8 cellular contexts compared by ENCODE assay signal in the genomic region with DNA sequence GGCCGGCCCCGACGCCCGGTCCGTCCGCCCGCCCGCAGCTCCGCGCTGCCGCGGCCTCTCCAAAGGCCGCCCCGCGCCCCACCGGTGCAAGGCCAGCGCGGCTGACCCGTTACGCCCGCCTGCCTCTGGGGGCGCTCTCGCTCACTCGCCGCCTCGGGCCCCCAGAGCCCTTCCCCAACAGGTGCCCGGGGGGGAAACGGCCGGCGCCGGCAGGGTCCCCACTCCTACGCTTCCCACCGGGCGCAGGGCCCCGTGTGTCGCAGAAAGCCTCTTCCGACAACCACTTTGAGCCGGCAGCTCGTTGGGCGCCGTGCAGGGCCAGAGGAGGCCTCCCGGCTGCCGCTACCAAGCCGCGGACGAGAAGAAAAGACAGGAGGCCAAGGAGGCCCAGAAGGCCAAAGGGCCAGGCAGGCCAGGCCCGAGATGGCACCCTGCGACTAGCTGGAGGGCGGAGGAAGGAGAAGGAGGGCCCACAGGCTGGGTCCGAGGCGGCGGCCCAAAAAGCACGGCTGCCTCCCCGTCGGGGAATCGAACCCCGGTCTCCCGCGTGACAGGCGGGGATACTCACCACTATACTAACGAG.
DNase-seq lines count a peak whose midpoint lies in the region; ATAC-seq and TF ChIP-seq lines count a peak whose summit lies in the region.

No MANE protein-coding gene starts in this region.

- peaks cover 11% of the 10 kb centered on the region for H3K4me1 Mint-ChIP-seq in activated naive CD8-positive, alpha-beta T cell treated with anti-CD3 and anti-CD28 coated beads, Interleukin-2, amount 10 ng/mL, durations not matched to agents 7 days and 5 days

- H3K9me3 ChIP-seq in OCI-LY3 (ENCODE audit: insufficient read depth, low read length): no peaks in the 10 kb centered on the region
- no peaks in the 10 kb centered on the region for H3K9me3 ChIP-seq in hepatocyte (ENCODE audit: low read depth)

- H3K9ac ChIP-seq in OCI-LY3 (ENCODE audit: low read length): peak overlapping the region; percentile 97

- H3K4me2 ChIP-seq in OCI-LY3 (ENCODE audit: low read length) (peak overlapping the region; percentile 74), hepatocyte (peak overlapping the region; percentile 90)

- POLR2A ChIA-PET in activated naive CD8-positive, alpha-beta T cell treated with anti-CD3 and anti-CD28 coated beads, Interleukin-2, amount 10 ng/mL, durations not matched to agents 7 days and 5 days (lab: Charles Lee): interaction anchor here (1.0 to 1.9 kb wide), 3 partner anchors 11 to 40 kb away, joined by 3 to 7 read pairs (median 5); no protein-coding TSS in a partner anchor

- no peaks in the 10 kb centered on the region for H3K27me3 ChIP-seq in OCI-LY3 (ENCODE audit: low read depth, low read length)
- H3K27me3 ChIP-seq in hepatocyte: peaks cover 41% of the 10 kb centered on the region

- WGBS in hepatocyte (ENCODE audit: low lambda C conversion rate, missing lambda C conversion rate): under 1% methylated on average over 34 of the region's 61 CpGs

- H3K79me2 ChIP-seq in OCI-LY3 (ENCODE audit: low read length) (no peaks in the 10 kb centered on the region), hepatocyte (no peaks in the 10 kb centered on the region)

- peaks cover 35% of the 10 kb centered on the region for H3K27me3 Mint-ChIP-seq in activated naive CD8-positive, alpha-beta T cell treated with anti-CD3 and anti-CD28 coated beads, Interleukin-2, amount 10 ng/mL, durations not matched to agents 7 days and 5 days

- H2AFZ ChIP-seq in OCI-LY3 (ENCODE audit: low read depth, low read length) (peak overlapping the region; percentile 83), hepatocyte (peak overlapping the region; percentile 69)

- H3K27ac ChIP-seq in OCI-LY3 (ENCODE audit: low read length) (peak overlapping the region; percentile 90), hepatocyte (no peak overlapping the region), skin epidermis (peak overlapping the region in 1 of 21 experiments; percentile 14)

- peak overlapping the region; percentile 94 for H3K27ac Mint-ChIP-seq in activated naive CD8-positive, alpha-beta T cell treated with anti-CD3 and anti-CD28 coated beads, Interleukin-2, amount 10 ng/mL, durations not matched to agents 7 days and 5 days

- H3K4me3 ChIP-seq in OCI-LY3 (ENCODE audit: low read length) (peak overlapping the region; percentile 94), hepatocyte (peak overlapping the region; percentile 57), skin epidermis (peak overlapping the region; percentile 31 to 59 (median 43))

- peak overlapping the region; percentile 93 for H3K4me3 Mint-ChIP-seq in activated naive CD8-positive, alpha-beta T cell treated with anti-CD3 and anti-CD28 coated beads, Interleukin-2, amount 10 ng/mL, durations not matched to agents 7 days and 5 days

- no peaks in the 10 kb centered on the region for H3K36me3 ChIP-seq in OCI-LY3 (replicated peaks; ENCODE audit: low read depth, low read length)
- no peaks in the 10 kb centered on the region for H3K36me3 ChIP-seq in hepatocyte (replicated peaks; ENCODE audit: insufficient read depth, low read depth)

- no peaks in the 10 kb centered on the region for H3K9me2 ChIP-seq in hepatocyte (replicated peaks; ENCODE audit: insufficient read depth)

- peak; percentile 84 for DNase-seq in activated effector memory CD4-positive, alpha-beta T cell treated with anti-CD3 and anti-CD28 coated beads, Interleukin-2, amount 50 U/mL, for 16 hours
- no peak for DNase-seq in activated effector memory CD4-positive, alpha-beta T cell treated with Interleukin-2 at 50 U/mL for 16 hours
- DNase-seq in activated naive CD8-positive, alpha-beta T cell treated with anti-CD3 and anti-CD28 coated beads, Interleukin-2, amount 10 ng/mL, durations not matched to agents 7 days and 5 days: peak; percentile 88
- DNase-seq in hepatocyte (ENCODE audit: low spot score) (peak; percentile 78), NCI-H446 treated with DMSO at 0.1 percent for 48 hours (lab: John Stamatoyannopoulos, UW) (no peak), hippocampal formation (lab: John Stamatoyannopoulos, UW) (no peak)

- peaks cover 10% of the 10 kb centered on the region for H3K4me1 ChIP-seq in OCI-LY3 (ENCODE audit: low read length)
- peaks cover 3% of the 10 kb centered on the region for H3K4me1 ChIP-seq in hepatocyte (ENCODE audit: insufficient read depth)

- ATAC-seq in activated naive CD8-positive, alpha-beta T cell treated with anti-CD3 and anti-CD28 coated beads, Interleukin-2, amount 10 ng/mL, durations not matched to agents 7 days and 5 days (ENCODE audit: low read depth): peak; percentile 60

- peak; percentile 64 for TF ChIP-seq CTCF in OCI-LY3 (IDR thresholded peaks at IDR 0.05; ENCODE audit: low read depth, low read length)
- peak; percentile 49 for TF ChIP-seq CTCF in hepatocyte (IDR thresholded peaks at IDR 0.05; ENCODE audit: poor library complexity)

- H3K36me3 Mint-ChIP-seq in activated naive CD8-positive, alpha-beta T cell treated with anti-CD3 and anti-CD28 coated beads, Interleukin-2, amount 10 ng/mL, durations not matched to agents 7 days and 5 days: no peaks in the 10 kb centered on the region

- H4K20me1 ChIP-seq in OCI-LY3 (ENCODE audit: insufficient read depth, low read length): no peaks in the 10 kb centered on the region
- no peaks in the 10 kb centered on the region for H4K20me1 ChIP-seq in hepatocyte (ENCODE audit: insufficient read depth, poor library complexity, severe bottlenecking)

- peaks cover 2% of the 10 kb centered on the region for H3K9me3 Mint-ChIP-seq in activated naive CD8-positive, alpha-beta T cell treated with anti-CD3 and anti-CD28 coated beads, Interleukin-2, amount 10 ng/mL, durations not matched to agents 7 days and 5 days

Comparison
In these comparisons a context has a peak if more than half of its experiments do, and no peak if none do; other contexts are left out.
1. DNase-seq: peak in activated effector memory CD4-positive, alpha-beta T cell treated with anti-CD3 and anti-CD28 coated beads, Interleukin-2, amount 50 U/mL, for 16 hours (single experiment), activated naive CD8-positive, alpha-beta T cell treated with anti-CD3 and anti-CD28 coated beads, Interleukin-2, amount 10 ng/mL, durations not matched to agents 7 days and 5 days (single experiment) and hepatocyte (single experiment); none in activated effector memory CD4-positive, alpha-beta T cell treated with Interleukin-2 at 50 U/mL for 16 hours (single experiment), NCI-H446 treated with DMSO at 0.1 percent for 48 hours (single experiment) and hippocampal formation (0 of 2).
2. H3K4me3 ChIP-seq: peak in every context shown above with its lines; median percentile 94 in OCI-LY3; 57 in hepatocyte; 43 in skin epidermis.